20 cellular contexts compared by ENCODE assay signal in the genomic region with DNA sequence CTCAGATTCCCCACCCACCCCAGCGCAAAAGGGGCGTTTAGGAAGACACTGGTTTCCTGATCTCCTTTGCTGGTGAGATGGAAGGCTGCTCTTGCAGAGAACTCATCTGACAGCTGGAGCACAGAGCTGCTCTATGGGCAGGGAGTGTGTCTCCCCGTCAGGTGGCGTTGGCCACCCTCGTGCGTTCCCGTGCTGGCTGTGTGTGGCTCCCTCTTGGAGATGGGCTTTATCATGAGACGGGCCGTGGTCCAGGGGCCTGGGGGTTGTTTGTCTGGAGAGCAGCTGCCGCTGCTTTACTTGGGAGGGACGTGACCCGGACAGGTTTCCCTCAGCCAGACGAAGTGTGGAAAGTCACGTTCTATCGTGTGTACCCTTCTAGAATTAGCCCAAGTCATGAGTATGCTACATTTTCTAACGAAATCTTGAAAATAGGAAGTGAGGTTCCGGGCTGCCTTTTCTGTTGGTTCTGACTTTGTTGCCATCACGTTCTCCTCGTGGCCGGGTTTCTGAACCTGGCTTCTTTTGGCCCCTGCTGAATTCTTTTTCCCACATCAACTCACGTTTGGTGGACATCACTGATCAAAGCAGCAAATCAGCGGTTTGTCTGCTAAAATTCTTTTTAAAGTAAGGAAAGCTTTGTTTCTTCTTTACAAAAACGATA.
A peak's percentile ranks its signal among the peaks of the same experiment; 100 is the strongest.
DNase-seq lines count a peak whose midpoint lies in the region; ATAC-seq, FAIRE-seq and TF ChIP-seq lines count a peak whose summit lies in the region.
"Had no signal": no experiment of that assay in that cellular context is flagged by ENCODE, and none has a peak within 500 bp of the region (broad histone marks: within the 10 kb centered on the region; RNA-seq: fewer than 3 reads in every experiment).

No MANE protein-coding gene starts in this region.

- no peak overlapping the region for H3K4me2 ChIP-seq in osteoblast (ENCODE audit: insufficient read depth, low read length)

- no peaks in the 10 kb centered on the region for H3K27me3 ChIP-seq in osteoblast (ENCODE audit: insufficient read depth, low read length)
- H3K27me3 ChIP-seq: pancreas, SJSA1, upper lobe of right lung had no signal

- ATAC-seq in GM21786 (IDR thresholded peaks at IDR 0.05; ENCODE audit: unreplicated experiment) (no peak), HG03565 (IDR thresholded peaks at IDR 0.05; ENCODE audit: unreplicated experiment) (no peak)
- ATAC-seq: pancreas, upper lobe of right lung had no signal

- peaks cover 43% of the 10 kb centered on the region for H3K4me1 Mint-ChIP-seq in activated CD4-positive, alpha-beta memory T cell treated with anti-CD3 and anti-CD28 coated beads, Interleukin-2, amount 10 ng/mL, durations not matched to agents 7 days and 5 days
- peaks cover 22% of the 10 kb centered on the region for H3K4me1 Mint-ChIP-seq in activated CD4-positive, alpha-beta memory T cell treated with anti-CD3 and anti-CD28 coated beads for 36 hours (ENCODE audit: low read depth)
- H3K4me1 Mint-ChIP-seq in activated T-helper 2 cell treated with anti-CD3 and anti-CD28 coated beads, Interferon-gamma antibody, Interleukin-2, Interleukin-4, amounts not matched to agents 10 μg/mL and 5 μg/mL and 100 μg/mL, durations not matched to agents 14 hours and 24 hours and 36 hours (ENCODE audit: low read depth): peaks cover 31% of the 10 kb centered on the region

- no peak overlapping the region for H2AFZ ChIP-seq in osteoblast (ENCODE audit: low read length)

- H3K27ac ChIP-seq in osteoblast (ENCODE audit: low read depth, low read length): no peak overlapping the region
- H3K27ac ChIP-seq: C4-2B, pancreas, SJSA1, upper lobe of right lung had no signal

- intact Hi-C loops in activated CD4-positive, alpha-beta memory T cell treated with anti-CD3 and anti-CD28 coated beads for 36 hours (cut with micrococcal nuclease): no loop called here
- intact Hi-C loops in activated T-helper 2 cell treated with anti-CD3 and anti-CD28 coated beads, Interferon-gamma antibody, Interleukin-2, Interleukin-4, amounts not matched to agents 10 μg/mL and 5 μg/mL and 100 μg/mL, durations not matched to agents 14 hours and 24 hours and 36 hours (cut with micrococcal nuclease): no loop called here

- no peak for DNase-seq in activated CD4-positive, alpha-beta memory T cell treated with anti-CD3 and anti-CD28 coated beads, Interleukin-2, amount 10 ng/mL, durations not matched to agents 7 days and 5 days
- DNase-seq in activated CD4-positive, alpha-beta memory T cell treated with anti-CD3 and anti-CD28 coated beads for 36 hours: no peak
- DNase-seq in GM12891 (ENCODE audit: insufficient read length, low spot score) (no peak), osteoblast (ENCODE audit: insufficient read length, low spot score, missing footprints) (peak; percentile 73), COLO668 (lab: John Stamatoyannopoulos, UW; ENCODE audit: unreplicated experiment) (no peak)
- no peak for DNase-seq in activated T-helper 2 cell treated with anti-CD3 and anti-CD28 coated beads, Interferon-gamma antibody, Interleukin-2, Interleukin-4, amounts not matched to agents 10 μg/mL and 5 μg/mL and 100 μg/mL, durations not matched to agents 14 hours and 24 hours and 36 hours (ENCODE audit: low spot score)
- DNase-seq: activated CD4-positive, CD25-positive, alpha-beta regulatory T cell treated with anti-CD3 and anti-CD28 coated beads, Interleukin-2, amount 50 U/mL, for 72 hours; activated CD8-positive, alpha-beta memory T cell treated with anti-CD3 and anti-CD28 coated beads, Interleukin-2, amount 50 U/mL, for 4 hours; DMS 273 treated with DMSO at 0.1 percent for 48 hours; NCI-H1105 treated with DMSO at 0.1 percent for 48 hours; stimulated activated CD4-positive, alpha-beta T cell treated with anti-CD3 and anti-CD28 coated beads, Interleukin-2, amount 100 ng/mL, for 24 hours; upper lobe of right lung had no signal

- no peak for FAIRE-seq in GM12891 (lab: Jason Lieb, UNC)
- FAIRE-seq: A204.1, endometrium, H54, pancreas had no signal

- no peak overlapping the region for H3K4me3 Mint-ChIP-seq in activated CD4-positive, alpha-beta memory T cell treated with anti-CD3 and anti-CD28 coated beads, Interleukin-2, amount 10 ng/mL, durations not matched to agents 7 days and 5 days
- H3K4me3 Mint-ChIP-seq in activated CD4-positive, alpha-beta memory T cell treated with anti-CD3 and anti-CD28 coated beads for 36 hours: no peak overlapping the region
- H3K4me3 Mint-ChIP-seq in activated T-helper 2 cell treated with anti-CD3 and anti-CD28 coated beads, Interferon-gamma antibody, Interleukin-2, Interleukin-4, amounts not matched to agents 10 μg/mL and 5 μg/mL and 100 μg/mL, durations not matched to agents 14 hours and 24 hours and 36 hours (ENCODE audit: low read depth): no peak overlapping the region

- H3K27me3 Mint-ChIP-seq in activated CD4-positive, alpha-beta memory T cell treated with anti-CD3 and anti-CD28 coated beads, Interleukin-2, amount 10 ng/mL, durations not matched to agents 7 days and 5 days: no peaks in the 10 kb centered on the region
- H3K27me3 Mint-ChIP-seq in activated CD4-positive, alpha-beta memory T cell treated with anti-CD3 and anti-CD28 coated beads for 36 hours: no peaks in the 10 kb centered on the region
- no peaks in the 10 kb centered on the region for H3K27me3 Mint-ChIP-seq in activated T-helper 2 cell treated with anti-CD3 and anti-CD28 coated beads, Interferon-gamma antibody, Interleukin-2, Interleukin-4, amounts not matched to agents 10 μg/mL and 5 μg/mL and 100 μg/mL, durations not matched to agents 14 hours and 24 hours and 36 hours (ENCODE audit: low read depth)

- H3K79me2 ChIP-seq in osteoblast (ENCODE audit: insufficient read depth, low read length): no peaks in the 10 kb centered on the region

- POLR2A ChIA-PET in activated CD4-positive, alpha-beta memory T cell treated with anti-CD3 and anti-CD28 coated beads, Interleukin-2, amount 10 ng/mL, durations not matched to agents 7 days and 5 days (lab: Charles Lee): interaction anchor here (8.4 kb wide), 1 partner anchor 8 kb away, joined by 120 read pairs; no protein-coding TSS in a partner anchor
- POLR2A ChIA-PET in activated CD4-positive, alpha-beta memory T cell treated with anti-CD3 and anti-CD28 coated beads for 36 hours (lab: Charles Lee): no interaction called here

- no peaks in the 10 kb centered on the region for H4K20me1 ChIP-seq in osteoblast (ENCODE audit: insufficient read depth, low read length)

- CTCF ChIA-PET in activated CD4-positive, alpha-beta memory T cell treated with anti-CD3 and anti-CD28 coated beads, Interleukin-2, amount 10 ng/mL, durations not matched to agents 7 days and 5 days (lab: Charles Lee): no interaction called here
- CTCF ChIA-PET in activated CD4-positive, alpha-beta memory T cell treated with anti-CD3 and anti-CD28 coated beads for 36 hours (lab: Charles Lee): interaction anchor here (1.0 to 2.0 kb wide), 2 partner anchors 12 to 20 kb away, joined by 3 to 7 read pairs; no protein-coding TSS in a partner anchor

- no peak for TF ChIP-seq CTCF in osteoblast (IDR thresholded peaks at IDR 0.05; ENCODE audit: extremely low read depth, low read depth, low read length)

- TF ChIP-seq POLR2A in GM12891 (IDR thresholded peaks at IDR 0.05; ENCODE audit: low read depth, low read length): no peak

- peaks cover 20% of the 10 kb centered on the region for H3K36me3 ChIP-seq in osteoblast (ENCODE audit: insufficient read depth, low read length)

- no peaks in the 10 kb centered on the region for H3K9me3 Mint-ChIP-seq in activated CD4-positive, alpha-beta memory T cell treated with anti-CD3 and anti-CD28 coated beads, Interleukin-2, amount 10 ng/mL, durations not matched to agents 7 days and 5 days
- no peaks in the 10 kb centered on the region for H3K9me3 Mint-ChIP-seq in activated CD4-positive, alpha-beta memory T cell treated with anti-CD3 and anti-CD28 coated beads for 36 hours
- H3K9me3 Mint-ChIP-seq in activated T-helper 2 cell treated with anti-CD3 and anti-CD28 coated beads, Interferon-gamma antibody, Interleukin-2, Interleukin-4, amounts not matched to agents 10 μg/mL and 5 μg/mL and 100 μg/mL, durations not matched to agents 14 hours and 24 hours and 36 hours: no peaks in the 10 kb centered on the region

- H3K4me1 ChIP-seq in osteoblast (ENCODE audit: insufficient read depth, low read length): peaks cover 6% of the 10 kb centered on the region
- H3K4me1 ChIP-seq: pancreas, upper lobe of right lung had no signal

- peak overlapping the region; percentile 44 for H3K27ac Mint-ChIP-seq in activated CD4-positive, alpha-beta memory T cell treated with anti-CD3 and anti-CD28 coated beads, Interleukin-2, amount 10 ng/mL, durations not matched to agents 7 days and 5 days
- no peak overlapping the region for H3K27ac Mint-ChIP-seq in activated CD4-positive, alpha-beta memory T cell treated with anti-CD3 and anti-CD28 coated beads for 36 hours
- peak overlapping the region; percentile 12 for H3K27ac Mint-ChIP-seq in activated T-helper 2 cell treated with anti-CD3 and anti-CD28 coated beads, Interferon-gamma antibody, Interleukin-2, Interleukin-4, amounts not matched to agents 10 μg/mL and 5 μg/mL and 100 μg/mL, durations not matched to agents 14 hours and 24 hours and 36 hours

- H3K9me3 ChIP-seq in osteoblast (ENCODE audit: low read depth, low read length): no peaks in the 10 kb centered on the region
- H3K9me3 ChIP-seq: pancreas, SJSA1, upper lobe of right lung had no signal

- H3K4me3 ChIP-seq in osteoblast (ENCODE audit: insufficient read depth, low read length): no peak overlapping the region
- H3K4me3 ChIP-seq: pancreas, SJSA1, upper lobe of right lung had no signal

- H3K36me3 Mint-ChIP-seq in activated CD4-positive, alpha-beta memory T cell treated with anti-CD3 and anti-CD28 coated beads, Interleukin-2, amount 10 ng/mL, durations not matched to agents 7 days and 5 days (ENCODE audit: low read depth): peaks cover 84% of the 10 kb centered on the region
- H3K36me3 Mint-ChIP-seq in activated CD4-positive, alpha-beta memory T cell treated with anti-CD3 and anti-CD28 coated beads for 36 hours: peaks cover 55% of the 10 kb centered on the region
- H3K36me3 Mint-ChIP-seq in activated T-helper 2 cell treated with anti-CD3 and anti-CD28 coated beads, Interferon-gamma antibody, Interleukin-2, Interleukin-4, amounts not matched to agents 10 μg/mL and 5 μg/mL and 100 μg/mL, durations not matched to agents 14 hours and 24 hours and 36 hours (ENCODE audit: low read depth): peaks cover 81% of the 10 kb centered on the region

TF ChIP-seq in GM12891, 5 proteins besides CTCF, POLR2A, EP300 and RAD21:
- no peak for TF ChIP-seq TAF1 (IDR thresholded peaks at IDR 0.05; ENCODE audit: low read depth, low read length)
- 0 out of 2 replicates have a peak, but pooled peaks have one; percentile 15 for TF ChIP-seq SPI1 (IDR thresholded peaks at IDR 0.05; ENCODE audit: low read depth, low read length)
TF ChIP-seq in GM12891: peak in this region for 1.
